ENCODE assay signal across 13 cellular contexts in genomic region chr15:83846847-83847246, GRCh38.
A peak's percentile ranks its signal among the peaks of the same experiment; 100 is the strongest.
DNase-seq lines count a peak whose midpoint lies in the region; ATAC-seq, FAIRE-seq and TF ChIP-seq lines count a peak whose summit lies in the region.
"Had no signal": no experiment of that assay in that cellular context is flagged by ENCODE, and none has a peak within 500 bp of the region (broad histone marks: within the 10 kb centered on the region; RNA-seq: fewer than 3 reads in every experiment).

No MANE protein-coding gene starts in this region.

- ATAC-seq in Right ventricle myocardium inferior (peak; percentile 42), K562 (no peak)
- ATAC-seq: activated CD8-positive, alpha-beta T cell treated with anti-CD3 and anti-CD28 coated beads for 36 hours had no signal

- no peaks in the 10 kb centered on the region for H3K79me2 ChIP-seq in K562 (ENCODE audit: control insufficient read depth, insufficient read depth, low read length)

- no peak for TF ChIP-seq RAD21 in K562 (CRISPR knock-in tag; conservative IDR thresholded peaks at IDR 0.05 in 1 of 2, IDR thresholded peaks at IDR 0.05 in 1 of 2)

- no peak overlapping the region for H3K9ac ChIP-seq in K562 (ENCODE audit: insufficient read depth in 1 of 2, low read depth in 2 of 2, low read length in 2 of 2)

- no peak overlapping the region for H2AFZ ChIP-seq in K562 (ENCODE audit: low read depth, low read length)

- no TSS peak for BruUV-seq in K562 (replicated peaks; lab: Mats Ljungman, UMichigan)

- CTCF ChIA-PET in K562 (lab: Yijun Ruan, JAX; ENCODE audit: low intra/inter-chr PET ratio) = no interaction called here

- H3K27ac ChIP-seq in K562 (ENCODE audit: extremely low read depth, low read depth, low read length) = no peak overlapping the region
- H3K27ac ChIP-seq: SJCRH30 had no signal

- no peaks in the 10 kb centered on the region for H3K27me3 ChIP-seq in K562 (ENCODE audit: control insufficient read depth in 2 of 2, insufficient read depth in 2 of 2, low read length in 2 of 2)
- H3K27me3 ChIP-seq: SJCRH30 had no signal

- DNase-seq in Right ventricle myocardium inferior (ENCODE audit: missing footprints) = no peak
- DNase-seq in cardiac septum (ENCODE audit: low spot score) = no peak
- DNase-seq in K562 (ENCODE audit: extremely low read depth in 1 of 4, low spot score in 3 of 4) = no peak
- peak; percentile 98 for DNase-seq in iris pigment epithelial cell (ENCODE audit: low read depth)
- DNase-seq in stromal cell of bone marrow (ENCODE audit: low read depth) = peak; percentile 28
- no peak for DNase-seq in NCI-H2196 (lab: John Stamatoyannopoulos, UW; ENCODE audit: unreplicated experiment)
- DNase-seq in activated gamma-delta T cell (lab: John Stamatoyannopoulos, UW) = no peak
- DNase-seq in HK-2 (ENCODE audit: unreplicated experiment) = no peak
- DNase-seq: activated CD8-positive, alpha-beta T cell treated with anti-CD3 and anti-CD28 coated beads for 36 hours; kidney; NCI-H187 treated with DMSO at 0.1 percent for 48 hours; SJCRH30; small intestine had no signal

- no peaks in the 10 kb centered on the region for H3K9me1 ChIP-seq in K562 (ENCODE audit: control insufficient read depth, insufficient read depth, low read length)

- H3K4me3 ChIP-seq in K562 = no peak overlapping the region
- H3K4me3 ChIP-seq: SJCRH30 had no signal

- no peaks in the 10 kb centered on the region for H4K20me1 ChIP-seq in K562 (replicated peaks; ENCODE audit: control insufficient read depth, insufficient read depth, low read length)

- TF ChIP-seq CTCF in K562 (IDR thresholded peaks at IDR 0.05 in 2 of 3, conservative IDR thresholded peaks at IDR 0.05 in 1 of 3; ENCODE audit: insufficient read depth in 2 of 3, low read depth in 1 of 3, low read length in 3 of 3) = no peak

- peak; percentile 29 for FAIRE-seq in K562 (lab: Jason Lieb, UNC)
- FAIRE-seq: kidney, small intestine had no signal

- no peaks in the 10 kb centered on the region for H3K4me1 ChIP-seq in K562 (replicated peaks in 1 of 2; ENCODE audit: control insufficient read depth in 2 of 2, insufficient read depth in 2 of 2, low read length in 2 of 2)

- no peak for TF ChIP-seq EP300 in K562 (IDR thresholded peaks at IDR 0.05; ENCODE audit: low read length)

- H3K9me3 ChIP-seq in K562 (replicated peaks; ENCODE audit: control insufficient read depth, insufficient read depth, low read depth, low read length) = no peaks in the 10 kb centered on the region; the same call in 1 of the 2 replicates
- H3K9me3 ChIP-seq: SJCRH30 had no signal

- no peak overlapping the region for H3K4me2 ChIP-seq in K562 (ENCODE audit: insufficient read depth, low read length)

- 0% methylated on average over 3 of the region's 3 CpGs for whole genome bisulfite sequencing in K562 (ENCODE audit: insufficient coverage, low coverage, missing lambda C conversion rate)

- no peak for TF ChIP-seq POLR2A in K562 (conservative IDR thresholded peaks at IDR 0.05)

- H3K36me3 ChIP-seq in K562 (ENCODE audit: control insufficient read depth, insufficient read depth, low read length) = no peaks in the 10 kb centered on the region
- H3K36me3 ChIP-seq: SJCRH30 had no signal

- in situ Hi-C loops in K562 (cut with MboI) = no loop called here

- intact Hi-C loops in Right ventricle myocardium inferior (cut with DNase I) (loop anchor here (10.0 kb wide), 1 partner anchor 192 kb away; the partner anchor contains the start of gene ADAMTSL3), cardiac septum (cut with DNase I) (loop anchor here (5.0 kb wide), 1 partner anchor 100 kb away; no protein-coding TSS in a partner anchor), K562 (cut with micrococcal nuclease) (no loop called here)

- POLR2A ChIA-PET in K562 (lab: Yijun Ruan, JAX) = interaction anchor here (1.1 kb wide), 1 partner anchor 21 kb away, joined by 4 read pairs; no protein-coding TSS in a partner anchor

TF ChIP-seq in K562, 482 proteins besides CTCF, POLR2A, EP300 and RAD21:
- TF ChIP-seq ZNF584 (CRISPR knock-in tag; IDR thresholded peaks at IDR 0.05; ENCODE audit: low read depth) = no peak
- no peak for TF ChIP-seq NCOA2 (IDR thresholded peaks at IDR 0.05; ENCODE audit: partially characterized antibody in 2 of 2)
- TF ChIP-seq NR4A1 (CRISPR knock-in tag; IDR thresholded peaks at IDR 0.05) = no peak
- TF ChIP-seq NR4A1 (tag; IDR thresholded peaks at IDR 0.05) = no peak
- no peak for TF ChIP-seq ZNF165 (CRISPR knock-in tag; IDR thresholded peaks at IDR 0.05; ENCODE audit: borderline replicate concordance)
- TF ChIP-seq ZNF79 (CRISPR knock-in tag; IDR thresholded peaks at IDR 0.05; ENCODE audit: low read depth) = no peak
- TF ChIP-seq ATF4 (CRISPR knock-in tag; IDR thresholded peaks at IDR 0.05) = no peak

Comparison
In these comparisons a context has a peak if more than half of its experiments do, and no peak if none do; other contexts are left out.
1. DNase-seq: peak in iris pigment epithelial cell (single experiment) and stromal cell of bone marrow (single experiment); none in Right ventricle myocardium inferior (single experiment), cardiac septum (single experiment), K562 (0 of 4), NCI-H2196 (single experiment), activated gamma-delta T cell (single experiment) and HK-2 (single experiment).